18 cellular contexts compared by ENCODE assay signal in the genomic region with DNA sequence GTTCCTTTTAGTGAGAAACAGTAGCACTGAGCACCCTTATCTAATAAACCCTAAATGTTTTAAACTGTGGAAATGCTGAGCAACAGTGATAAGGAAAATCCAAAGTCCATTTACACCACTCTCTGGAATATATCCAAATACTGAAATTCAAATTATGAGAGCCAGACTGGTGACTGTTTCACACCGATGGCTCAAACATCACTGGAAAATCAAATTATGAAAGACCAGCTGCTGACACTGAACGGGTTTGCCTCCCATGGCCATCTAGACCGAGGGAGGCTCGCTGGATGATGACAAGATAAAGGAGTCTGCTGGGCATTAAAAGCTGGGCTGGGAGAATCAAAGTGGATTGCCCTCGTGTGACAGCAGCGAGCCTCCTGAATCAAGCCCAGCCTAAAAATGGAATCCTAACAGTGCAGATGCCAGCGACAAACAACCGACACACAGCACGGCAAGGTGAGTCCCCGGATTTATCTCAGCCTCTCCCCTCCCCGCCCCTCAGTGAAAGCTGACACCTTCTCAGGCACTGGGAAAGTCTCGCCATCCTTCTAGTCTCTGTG. TPM values are rescaled to one million over a fixed set of nuclear protein-coding genes. Genes with fewer than 3 reads are reported as not detected.
DNase-seq lines count a peak whose midpoint lies in the region; TF ChIP-seq lines count a peak whose summit lies in the region.
"Had no signal": no experiment of that assay in that cellular context is flagged by ENCODE, and none has a peak within 500 bp of the region (broad histone marks: within the 10 kb centered on the region; RNA-seq: fewer than 3 reads in every experiment).

No MANE protein-coding gene starts in this region.

- H2AK5ac ChIP-seq in mesendoderm (ENCODE audit: low read length): no peak overlapping the region

- no peak overlapping the region for H3K18ac ChIP-seq in mesendoderm (ENCODE audit: low read length)

- H3K36me3 ChIP-seq in BE2C (no peaks in the 10 kb centered on the region), endodermal cell (ENCODE audit: control insufficient read depth, insufficient read depth, low read length) (peaks cover 81% of the 10 kb centered on the region), mesendoderm (ENCODE audit: control insufficient read depth, insufficient read depth, low read length) (peaks cover 1% of the 10 kb centered on the region)
- H3K36me3 ChIP-seq: upper lobe of left lung had no signal

- WGBS in endodermal cell (ENCODE audit: insufficient coverage in 1 of 2, insufficient read length in 1 of 2), 2 experiments: 64 to 69% methylated on average over 12 of the region's 12 CpGs
- no CpG with 5 or more reads among the region's 12 CpGs for WGBS in mesendoderm (ENCODE audit: extremely low coverage, insufficient coverage, low lambda C conversion rate)

- no peak overlapping the region for H4K8ac ChIP-seq in mesendoderm (ENCODE audit: low read depth, low read length)

- H3K9me3 ChIP-seq in BE2C (no peaks in the 10 kb centered on the region), endodermal cell (ENCODE audit: control insufficient read depth, low read length) (no peaks in the 10 kb centered on the region)
- H3K9me3 ChIP-seq: psoas muscle, upper lobe of left lung had no signal

- TF ChIP-seq CTCF in BE2C (IDR thresholded peaks at IDR 0.05; ENCODE audit: low read depth, low read length) (no peak), endodermal cell (conservative IDR thresholded peaks at IDR 0.05) (no peak)

- H3K4me2 ChIP-seq in mesendoderm (ENCODE audit: low read length): no peak overlapping the region
- H3K4me2 ChIP-seq: KMS-11 had no signal

- no peaks in the 10 kb centered on the region for H3K27me3 Mint-ChIP-seq in endodermal cell (ENCODE audit: insufficient read depth)
- H3K27me3 Mint-ChIP-seq: activated naive CD8-positive, alpha-beta T cell; B cell had no signal

- H2BK120ac ChIP-seq in mesendoderm (ENCODE audit: low read depth, low read length): no peak overlapping the region

- H4K5ac ChIP-seq in mesendoderm (ENCODE audit: low read length): no peak overlapping the region

- no peaks in the 10 kb centered on the region; the same call in 1 of the 2 replicates for H3K4me1 ChIP-seq in BE2C
- peaks cover 8% of the 10 kb centered on the region for H3K4me1 ChIP-seq in endodermal cell (ENCODE audit: control insufficient read depth, insufficient read depth, low read length)
- peaks cover 2% of the 10 kb centered on the region for H3K4me1 ChIP-seq in mesendoderm (ENCODE audit: control insufficient read depth, low read depth, low read length)
- H3K4me1 ChIP-seq: upper lobe of left lung had no signal

- no peak overlapping the region for H3K23ac ChIP-seq in mesendoderm (ENCODE audit: low read length)

- H2BK5ac ChIP-seq in mesendoderm (ENCODE audit: low read length): no peak overlapping the region

- H3K4me1 Mint-ChIP-seq in endodermal cell: peaks cover 35% of the 10 kb centered on the region
- H3K4me1 Mint-ChIP-seq: B cell had no signal

- H3K9ac ChIP-seq in endodermal cell (ENCODE audit: extremely low read depth, low read length, poor library complexity, severe bottlenecking) (no peak overlapping the region), mesendoderm (ENCODE audit: low read length) (no peak overlapping the region)
- H3K9ac ChIP-seq: KMS-11 had no signal

- no peak overlapping the region for H2BK15ac ChIP-seq in mesendoderm (replicated peaks; ENCODE audit: low read depth)

- H3K4ac ChIP-seq in mesendoderm (ENCODE audit: low read depth, low read length): no peak overlapping the region

- H3K27me3 ChIP-seq in BE2C (no peaks in the 10 kb centered on the region; the same call in 1 of the 2 replicates), endodermal cell (ENCODE audit: control insufficient read depth, insufficient read depth, low read length, poor library complexity, severe bottlenecking) (no peaks in the 10 kb centered on the region), mesendoderm (ENCODE audit: insufficient read depth, low read length, poor library complexity) (no peaks in the 10 kb centered on the region)
- H3K27me3 ChIP-seq: upper lobe of left lung had no signal

- H3K27ac ChIP-seq in endodermal cell (ENCODE audit: low read depth, low read length): no peak overlapping the region
- H3K27ac ChIP-seq in mesendoderm (ENCODE audit: low read depth, low read length): no peak overlapping the region
- H3K27ac ChIP-seq: KMS-11, psoas muscle, upper lobe of left lung had no signal

- peak; percentile 71 for DNase-seq in BE2C
- peak; percentile 95 for DNase-seq in NCI-H82 (lab: John Stamatoyannopoulos, UW)
- DNase-seq in endodermal cell: peak; percentile 80
- DNase-seq in mesendoderm: peak; percentile 75
- DNase-seq in NCI-H1417 treated with DMSO at 0.1 percent for 48 hours (lab: John Stamatoyannopoulos, UW): no peak
- no peak for DNase-seq in HCEC 1CT
- no peak for DNase-seq in GM19240 (ENCODE audit: insufficient read length, low spot score)
- DNase-seq in SHP77 (lab: John Stamatoyannopoulos, UW): no peak
- DNase-seq: cerebellar nuclear complex; DMS79; NCI-H187 treated with DMSO at 0.1 percent for 48 hours; NK-92 treated with Interleukin-12 subunit alpha and Interleukin-12 subunit beta, amount 100 ng/mL, for 24 hours; psoas muscle; stimulated activated CD4-positive, alpha-beta T cell treated with anti-CD3 and anti-CD28 coated beads, Interleukin-2, amount 100 ng/mL, for 24 hours; upper lobe of left lung had no signal

- peaks cover 14% of the 10 kb centered on the region for H3K36me3 Mint-ChIP-seq in endodermal cell (ENCODE audit: low read depth)

- H3K4me3 ChIP-seq in BE2C (ENCODE audit: low read depth, low read length) (no peak overlapping the region), endodermal cell (ENCODE audit: low read length) (no peak overlapping the region), mesendoderm (ENCODE audit: low read length) (no peak overlapping the region)
- H3K4me3 ChIP-seq: psoas muscle, upper lobe of left lung had no signal

- peaks cover 21% of the 10 kb centered on the region for H3K79me1 ChIP-seq in mesendoderm (ENCODE audit: low read length)

- H3K9me3 Mint-ChIP-seq in endodermal cell: no peaks in the 10 kb centered on the region

- no peak overlapping the region for H3K4me3 Mint-ChIP-seq in endodermal cell
- H3K4me3 Mint-ChIP-seq: activated naive CD8-positive, alpha-beta T cell; B cell had no signal

- H3K56ac ChIP-seq in mesendoderm (ENCODE audit: low read length): no peak overlapping the region

- H3K27ac Mint-ChIP-seq in endodermal cell: peak overlapping the region; percentile 81
- H3K27ac Mint-ChIP-seq: activated naive CD8-positive, alpha-beta T cell; B cell had no signal

- H3K79me2 ChIP-seq in mesendoderm (ENCODE audit: control insufficient read depth, insufficient read depth, low read length): peaks cover 72% of the 10 kb centered on the region

RNA-seq across cellular contexts. Expression of a gene that starts 30.3 kb away (rescaled TPM):
- polyA plus RNA-seq in BE2C (2012; ENCODE audit: insufficient read depth, insufficient read length, low read depth): 2.1 TPM
- 100 to 1,000 TPM; 257 to 386 TPM for total RNA-seq in endodermal cell
- polyA plus RNA-seq in endodermal cell (2013, experiment 1 of 2): 226 TPM
- polyA plus RNA-seq in endodermal cell (2013, experiment 2 of 2): 288 TPM
- 995 TPM for polyA plus RNA-seq in mesendoderm (2013, experiment 1 of 2)
- polyA plus RNA-seq in mesendoderm (2013, experiment 2 of 2): 979 TPM

RNA-seq across cellular contexts. Expression of a gene that starts 51.5 kb away (rescaled TPM):
- polyA plus RNA-seq in BE2C (2012; ENCODE audit: insufficient read depth, insufficient read length, low read depth): 60.9 TPM
- 10 to 100 TPM; 38.7 to 43.4 TPM for total RNA-seq in endodermal cell
- 39.6 TPM for polyA plus RNA-seq in endodermal cell (2013, experiment 1 of 2)
- 38.8 TPM for polyA plus RNA-seq in endodermal cell (2013, experiment 2 of 2)
- polyA plus RNA-seq in mesendoderm (2013, experiment 1 of 2): 49.3 TPM
- polyA plus RNA-seq in mesendoderm (2013, experiment 2 of 2): 49.4 TPM

Comparison
In these comparisons a context has a peak if more than half of its experiments do, and no peak if none do; other contexts are left out.
1. DNase-seq: peak in BE2C (single experiment), NCI-H82 (single experiment), endodermal cell (single experiment) and mesendoderm (single experiment); none in NCI-H1417 treated with DMSO at 0.1 percent for 48 hours (single experiment), HCEC 1CT (single experiment), GM19240 (single experiment) and SHP77 (0 of 2).